Comparison of ENCODE assay signal across 29 cellular contexts in genomic region chr11:69869311-69869939, GRCh38. TPM values are rescaled to one million over a fixed set of nuclear protein-coding genes. Genes with fewer than 3 reads are reported as not detected.
"Had no signal": no experiment of that assay in that cellular context is flagged by ENCODE, and none has a peak within 500 bp of the region (broad histone marks: within the 10 kb centered on the region; RNA-seq: fewer than 3 reads in every experiment).

No MANE protein-coding gene starts in this region.

- H3K9me3 Mint-ChIP-seq: activated CD4-positive, alpha-beta memory T cell treated with anti-CD3 and anti-CD28 coated beads, Interleukin-2, amount 10 ng/mL, durations not matched to agents 7 days and 5 days; activated CD4-positive, alpha-beta T cell treated with anti-CD3 and anti-CD28 coated beads, Interleukin-2, amount 10 ng/mL, durations not matched to agents 24 days and 14 days; central memory CD8-positive, alpha-beta T cell; natural killer cell had no signal

- H3K4me1 Mint-ChIP-seq: activated CD4-positive, alpha-beta memory T cell treated with anti-CD3 and anti-CD28 coated beads, Interleukin-2, amount 10 ng/mL, durations not matched to agents 7 days and 5 days; activated CD4-positive, alpha-beta T cell treated with anti-CD3 and anti-CD28 coated beads, Interleukin-2, amount 10 ng/mL, durations not matched to agents 24 days and 14 days; central memory CD8-positive, alpha-beta T cell; stimulated activated naive B cell treated with anti-CD40 and anti-IgM and Interleukin-4, amounts not matched to agents 10 μg/mL and 1 μg/mL and 100 μg/mL, for 72 hours had no signal

- H3K27ac Mint-ChIP-seq: activated CD4-positive, alpha-beta memory T cell treated with anti-CD3 and anti-CD28 coated beads, Interleukin-2, amount 10 ng/mL, durations not matched to agents 7 days and 5 days; activated CD4-positive, alpha-beta T cell treated with anti-CD3 and anti-CD28 coated beads, Interleukin-2, amount 10 ng/mL, durations not matched to agents 24 days and 14 days; activated naive CD8-positive, alpha-beta T cell; natural killer cell; stimulated activated naive B cell treated with anti-CD40 and anti-IgM and Interleukin-4, amounts not matched to agents 10 μg/mL and 1 μg/mL and 100 μg/mL, for 72 hours had no signal

- H3K36me3 Mint-ChIP-seq: activated naive CD8-positive, alpha-beta T cell; natural killer cell had no signal

- H3K4me3 ChIP-seq: adrenal gland, ascending aorta, colonic mucosa, heart right ventricle, left lung, pancreas, transverse colon had no signal

- DNase-seq: activated CD4-positive, alpha-beta memory T cell treated with anti-CD3 and anti-CD28 coated beads, Interleukin-2, amount 10 ng/mL, durations not matched to agents 7 days and 5 days; activated CD4-positive, alpha-beta T cell treated with anti-CD3 and anti-CD28 coated beads, Interleukin-2, amount 10 ng/mL, durations not matched to agents 24 days and 14 days; activated naive CD4-positive, alpha-beta T cell; activated T-cell treated with anti-CD3 and anti-CD28 coated beads for 4 hours; colonic mucosa; heart right ventricle; mammary epithelial cell; midbrain; pancreas; right cardiac atrium; small intestine; stimulated activated CD4-positive, alpha-beta T cell treated with anti-CD3 and anti-CD28 coated beads, Interleukin-15, amount 100 ng/mL, for 24 hours; stimulated activated CD8-positive, alpha-beta memory T cell treated with anti-CD3 and anti-CD28 coated beads, Interleukin-4, amount 100 ng/mL, for 48 hours; stimulated activated naive B cell treated with anti-CD40 and anti-IgM and Interleukin-4, amounts not matched to agents 10 μg/mL and 1 μg/mL and 100 μg/mL, for 72 hours; transverse colon had no signal

- H3K9me3 ChIP-seq: adrenal gland, ascending aorta, colonic mucosa, heart right ventricle, left lung, pancreas, transverse colon had no signal

- H3K27me3 ChIP-seq: ascending aorta, colonic mucosa, pancreas had no signal

- H3K4me1 ChIP-seq: adrenal gland, ascending aorta, colonic mucosa, heart right ventricle, left lung, pancreas, transverse colon had no signal

- H3K4me3 Mint-ChIP-seq: activated CD4-positive, alpha-beta memory T cell treated with anti-CD3 and anti-CD28 coated beads, Interleukin-2, amount 10 ng/mL, durations not matched to agents 7 days and 5 days; activated CD4-positive, alpha-beta T cell treated with anti-CD3 and anti-CD28 coated beads, Interleukin-2, amount 10 ng/mL, durations not matched to agents 24 days and 14 days; activated naive CD8-positive, alpha-beta T cell; central memory CD8-positive, alpha-beta T cell; natural killer cell; stimulated activated naive B cell treated with anti-CD40 and anti-IgM and Interleukin-4, amounts not matched to agents 10 μg/mL and 1 μg/mL and 100 μg/mL, for 72 hours had no signal

- ATAC-seq: activated CD4-positive, CD25-positive, alpha-beta regulatory T cell treated with anti-CD3 and anti-CD28 coated beads, Interleukin-2, amount 50 U/mL, for 24 hours; heart right ventricle; left lung; natural killer cell; pancreas; stimulated activated naive B cell treated with anti-CD40 and anti-IgM and Interleukin-4, amounts not matched to agents 10 μg/mL and 1 μg/mL and 100 μg/mL, for 72 hours had no signal

- H3K36me3 ChIP-seq: adrenal gland, ascending aorta, colonic mucosa, heart right ventricle, left lung, pancreas, transverse colon had no signal

- H3K27ac ChIP-seq: adrenal gland, ascending aorta, colonic mucosa, heart right ventricle, left lung, pancreas, transverse colon, VCaP had no signal

RNA-seq across cellular contexts. Expression of gene FGF3, which starts 50.2 kb away (rescaled TPM):
- total RNA-seq: activated CD4-positive, alpha-beta memory T cell treated with anti-CD3 and anti-CD28 coated beads, Interleukin-2, amount 10 ng/mL, durations not matched to agents 7 days and 5 days; activated CD4-positive, alpha-beta T cell treated with anti-CD3 and anti-CD28 coated beads, Interleukin-2, amount 10 ng/mL, durations not matched to agents 24 days and 14 days; adrenal gland; ascending aorta; colonic mucosa; epithelial cell of proximal tubule; fibroblast of villous mesenchyme; heart right ventricle; kidney epithelial cell; left lung; mammary epithelial cell; natural killer cell; pancreas; pulmonary artery endothelial cell; right cardiac atrium; T-helper 2 cell treated with Interferon-gamma antibody and Interleukin-4, amounts not matched to agents 100 ng/mL and 5 ng/mL, for 36 hours; temporal lobe; transverse colon had no signal
- polyA plus RNA-seq: adrenal gland, heart right ventricle, mammary epithelial cell, pancreas, right cardiac atrium, small intestine had no signal
